In the genomic region with DNA sequence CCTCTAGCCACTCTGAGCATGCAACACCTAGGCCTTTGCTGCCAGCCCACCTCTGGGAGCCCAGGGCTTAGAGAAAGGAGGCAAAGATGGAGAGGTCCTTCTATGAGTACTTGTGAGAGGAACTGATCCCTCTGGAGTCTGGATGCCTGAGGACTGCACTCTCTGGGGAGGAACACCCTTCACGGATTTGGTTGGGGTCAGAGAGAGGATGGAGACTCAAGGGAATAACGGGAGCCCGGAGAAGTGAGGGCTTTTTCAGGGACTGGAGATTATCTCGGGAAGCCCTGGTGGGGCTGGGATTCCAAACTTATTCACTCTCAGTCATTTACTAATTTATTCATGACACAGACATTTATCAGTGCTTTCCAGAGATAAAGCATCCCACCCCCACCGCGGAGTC, we compare ENCODE assay signal across 1 cellular context.
TF ChIP-seq lines count a peak whose summit lies in the region.

No MANE protein-coding gene starts in this region.

TF ChIP-seq in A549, 52 proteins besides CTCF, POLR2A, EP300 and RAD21 (continued from another document):
- no peak for TF ChIP-seq HMGXB4 (CRISPR knock-in tag; IDR thresholded peaks at IDR 0.05; ENCODE audit: borderline replicate concordance)
- TF ChIP-seq BHLHE40 (IDR thresholded peaks at IDR 0.05; ENCODE audit: low read depth, low read length) = no peak
- no peak for TF ChIP-seq SMC3 (IDR thresholded peaks at IDR 0.05)
- no peak for TF ChIP-seq HEYL (CRISPR knock-in tag; IDR thresholded peaks at IDR 0.05)
- TF ChIP-seq HES2 (IDR thresholded peaks at IDR 0.05) = no peak
- no peak for TF ChIP-seq CHD4 (IDR thresholded peaks at IDR 0.05; ENCODE audit: borderline replicate concordance)
- no peak for TF ChIP-seq CEBPB (IDR thresholded peaks at IDR 0.05)
- TF ChIP-seq TFCP2L1 (CRISPR knock-in tag; IDR thresholded peaks at IDR 0.05) = no peak
- no peak for TF ChIP-seq HOXA7 (CRISPR knock-in tag; IDR thresholded peaks at IDR 0.05)
- TF ChIP-seq, protein P1, sequence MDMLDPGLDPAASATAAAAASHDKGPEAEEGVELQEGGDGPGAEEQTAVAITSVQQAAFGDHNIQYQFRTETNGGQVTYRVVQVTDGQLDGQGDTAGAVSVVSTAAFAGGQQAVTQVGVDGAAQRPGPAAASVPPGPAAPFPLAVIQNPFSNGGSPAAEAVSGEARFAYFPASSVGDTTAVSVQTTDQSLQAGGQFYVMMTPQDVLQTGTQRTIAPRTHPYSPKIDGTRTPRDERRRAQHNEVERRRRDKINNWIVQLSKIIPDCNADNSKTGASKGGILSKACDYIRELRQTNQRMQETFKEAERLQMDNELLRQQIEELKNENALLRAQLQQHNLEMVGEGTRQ (IDR thresholded peaks at IDR 0.05) = no peak
